ENCODE assay signal across 21 cellular contexts in genomic region chr2:190693533-190694226, GRCh38. TPM values are rescaled to one million over a fixed set of nuclear protein-coding genes. Genes with fewer than 3 reads are reported as not detected.
DNase-seq lines count a peak whose midpoint lies in the region; ATAC-seq, FAIRE-seq and TF ChIP-seq lines count a peak whose summit lies in the region.
"Had no signal": no experiment of that assay in that cellular context is flagged by ENCODE, and none has a peak within 500 bp of the region (broad histone marks: within the 10 kb centered on the region; RNA-seq: fewer than 3 reads in every experiment).

No MANE protein-coding gene starts in this region.

- FAIRE-seq in keratinocyte (lab: Jason Lieb, UNC), result peak; percentile 46

- H3K4me3 ChIP-seq in keratinocyte (ENCODE audit: control insufficient read depth in 2 of 3, extremely low read depth in 1 of 3, insufficient read depth in 2 of 3, low read depth in 1 of 3, low read length in 3 of 3), result no peak overlapping the region
- H3K4me3 ChIP-seq: prostate gland, upper lobe of right lung had no signal

- peaks cover 0 to 2% of the 10 kb centered on the region in 2 experiments for H3K36me3 ChIP-seq in keratinocyte (ENCODE audit: control insufficient read depth in 2 of 2, extremely low read depth in 1 of 2, insufficient read depth in 2 of 2, low read length in 2 of 2)
- H3K36me3 ChIP-seq: prostate gland had no signal

- no peak for DNase-seq in activated T-cell treated with anti-CD3 and anti-CD28 coated beads, Interleukin-2, amount 50 U/mL, for 24 hours
- no peak for DNase-seq in activated T-cell treated with anti-CD3 and anti-CD28 coated beads, Interleukin-2, amount 50 U/mL, for 48 hours
- no peak for DNase-seq in keratinocyte (ENCODE audit: low read depth, low spot score)
- no peak for DNase-seq in AML-193 (lab: John Stamatoyannopoulos, UW)
- no peak for DNase-seq in pons (ENCODE audit: low spot score)
- DNase-seq: ACHN; activated CD4-positive, alpha-beta T cell treated with anti-CD3 and anti-CD28 coated beads, Interleukin-2, amount 50 U/mL, for 1 hour; activated effector memory CD4-positive, alpha-beta T cell treated with anti-CD3 and anti-CD28 coated beads, Interleukin-2, amount 50 U/mL, for 16 hours; Caco-2; effector CD4-positive, alpha-beta T cell; NCI-H1105; NCI-H748 treated with DMSO at 0.1 percent for 48 hours; RPMI8226; stimulated activated CD8-positive, alpha-beta memory T cell treated with anti-CD3 and anti-CD28 coated beads, Interleukin-4, amount 100 ng/mL, for 48 hours; T-helper 17 cell; upper lobe of right lung had no signal

- H3K9me1 ChIP-seq in keratinocyte (ENCODE audit: control insufficient read depth, extremely low read depth, insufficient read depth, low read length), result no peaks in the 10 kb centered on the region

- no peak overlapping the region for H3K4me2 ChIP-seq in keratinocyte (ENCODE audit: control insufficient read depth, extremely low read depth, insufficient read depth, low read depth, low read length)

- no peaks in the 10 kb centered on the region for H3K9me3 ChIP-seq in keratinocyte (ENCODE audit: control insufficient read depth, low read depth, low read length)
- H3K9me3 ChIP-seq: Caco-2, prostate gland, upper lobe of right lung had no signal

- peak; percentile 58 for ATAC-seq in GM21360 (IDR thresholded peaks at IDR 0.05; ENCODE audit: unreplicated experiment)
- peak; percentile 78 for ATAC-seq in HG02973 (IDR thresholded peaks at IDR 0.05; ENCODE audit: unreplicated experiment)
- ATAC-seq in GM21528 (IDR thresholded peaks at IDR 0.05; ENCODE audit: low FRiP score, unreplicated experiment), result no peak
- ATAC-seq: T-helper 17 cell, upper lobe of right lung had no signal

- H3K4me1 ChIP-seq in keratinocyte (ENCODE audit: control insufficient read depth, extremely low read depth, insufficient read depth, low read length), result no peaks in the 10 kb centered on the region
- H3K4me1 ChIP-seq: prostate gland, upper lobe of right lung had no signal

- no peaks in the 10 kb centered on the region for H3K27me3 Mint-ChIP-seq in activated T-cell treated with anti-CD3 and anti-CD28 coated beads, Interleukin-2, amount 50 U/mL, for 24 hours
- H3K27me3 Mint-ChIP-seq: IgD-negative memory B cell, T-helper 17 cell had no signal

- H3K79me2 ChIP-seq in keratinocyte (ENCODE audit: control insufficient read depth, insufficient read depth, low read length), result no peaks in the 10 kb centered on the region

- H3K9ac ChIP-seq in keratinocyte (ENCODE audit: control insufficient read depth, extremely low read depth, insufficient read depth, low read length), result no peak overlapping the region

- no peaks in the 10 kb centered on the region for H4K20me1 ChIP-seq in keratinocyte (ENCODE audit: control insufficient read depth, extremely low read depth, insufficient read depth, low read length)

- H2AFZ ChIP-seq in keratinocyte (ENCODE audit: control insufficient read depth, low read length), result no peak overlapping the region

- H3K4me3 Mint-ChIP-seq in activated T-cell treated with anti-CD3 and anti-CD28 coated beads, Interleukin-2, amount 50 U/mL, for 24 hours, result no peak overlapping the region

- H3K36me3 Mint-ChIP-seq in activated T-cell treated with anti-CD3 and anti-CD28 coated beads, Interleukin-2, amount 50 U/mL, for 24 hours (ENCODE audit: low read depth), result peaks cover 57% of the 10 kb centered on the region

- peak overlapping the region; percentile 86 for H3K27ac Mint-ChIP-seq in activated T-cell treated with anti-CD3 and anti-CD28 coated beads, Interleukin-2, amount 50 U/mL, for 24 hours
- H3K27ac Mint-ChIP-seq: IgD-negative memory B cell, T-helper 17 cell had no signal

- no peak for TF ChIP-seq CTCF in keratinocyte (optimal IDR thresholded peaks at IDR 0.05 in 1 of 3, IDR thresholded peaks at IDR 0.05 in 1 of 3, conservative IDR thresholded peaks at IDR 0.05 in 1 of 3; ENCODE audit: extremely low read depth in 1 of 3, insufficient read depth in 2 of 3, low read length in 3 of 3)

- dilution Hi-C loops in keratinocyte (cut with MboI; ENCODE audit: extremely low pct_ligation_motif_present, low sequenced_read_pairs), result no loop called here

- H3K27ac ChIP-seq in keratinocyte (ENCODE audit: control insufficient read depth, insufficient read depth, low read length), result no peak overlapping the region
- H3K27ac ChIP-seq: prostate gland, upper lobe of right lung had no signal

- H3K27me3 ChIP-seq in keratinocyte (ENCODE audit: control insufficient read depth, extremely low read depth, insufficient read depth, low read length), result no peaks in the 10 kb centered on the region
- H3K27me3 ChIP-seq: upper lobe of right lung had no signal

- H3K9me3 Mint-ChIP-seq in activated T-cell treated with anti-CD3 and anti-CD28 coated beads, Interleukin-2, amount 50 U/mL, for 24 hours, result peaks cover 5% of the 10 kb centered on the region
- H3K9me3 Mint-ChIP-seq: IgD-negative memory B cell had no signal

- peaks cover 46% of the 10 kb centered on the region for H3K4me1 Mint-ChIP-seq in activated T-cell treated with anti-CD3 and anti-CD28 coated beads, Interleukin-2, amount 50 U/mL, for 24 hours (ENCODE audit: low read depth)

RNA-seq across cellular contexts. Expression of gene NAB1, which starts 44.8 kb away (rescaled TPM):
- polyA plus RNA-seq in keratinocyte, result 10.7 to 24.3 TPM (median 21.6 TPM) in 3 replicates
- 21.8 TPM for polyA plus RNA-seq in keratinocyte (2011; ENCODE audit: low read depth)
- 11.1 and 17.6 TPM in 2 replicates for polyA plus RNA-seq in keratinocyte (2011; cell fraction: cytosol; rRNA removed)
- polyA plus RNA-seq in keratinocyte (2011; cell fraction: nucleus; rRNA removed), result 24.7 and 34.3 TPM in 2 replicates
- polyA plus RNA-seq in keratinocyte (2012; ENCODE audit: low replicate concordance), result 11.5 and 14.0 TPM in 2 replicates
- polyA minus RNA-seq in keratinocyte, result 13.7 to 31.7 TPM (median 30.7 TPM) in 3 replicates
- polyA minus RNA-seq in keratinocyte (2011; cell fraction: cytosol; rRNA and poly(A)+ RNA removed), result 21.3 TPM
- polyA minus RNA-seq in keratinocyte (2011; cell fraction: nucleus; rRNA and poly(A)+ RNA removed), result 11.8 and 28.2 TPM in 2 replicates
